8 cellular contexts compared by ENCODE assay signal in the genomic region with DNA sequence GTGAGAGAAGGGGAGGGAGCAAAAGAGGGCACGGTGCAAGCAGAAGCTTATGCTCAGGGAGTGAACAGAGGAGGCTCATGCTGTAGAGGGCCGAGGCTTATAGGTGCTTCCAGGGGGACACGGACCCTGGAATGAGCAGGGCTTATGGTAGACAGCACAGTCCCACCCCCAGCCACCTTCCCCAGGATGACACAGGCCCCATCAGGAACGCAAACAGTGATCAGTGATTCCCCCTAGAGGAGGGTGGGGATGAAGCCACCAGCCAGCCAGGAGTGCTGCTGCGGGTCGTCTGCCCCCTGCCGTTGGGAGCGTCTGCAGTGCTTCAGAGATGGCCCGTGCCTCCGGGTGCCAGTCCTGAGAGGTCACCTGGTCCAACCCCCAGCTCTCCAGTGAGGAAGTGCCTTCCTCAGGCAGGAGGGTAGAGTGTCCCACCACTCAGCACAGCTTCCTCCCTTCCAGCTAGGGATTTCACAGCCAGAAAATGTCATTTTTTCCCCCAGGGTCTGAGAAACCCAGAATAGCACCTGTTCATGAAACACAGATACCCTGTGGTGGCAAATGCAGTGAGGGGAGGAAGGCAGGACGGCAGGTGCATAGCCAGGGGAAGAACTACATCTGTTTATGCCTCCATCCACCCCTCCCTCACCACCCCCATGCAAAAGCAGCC.
DNase-seq lines count a peak whose midpoint lies in the region; ATAC-seq and FAIRE-seq lines count a peak whose summit lies in the region.

No MANE protein-coding gene starts in this region.

- no peak overlapping the region for H3K4me3 ChIP-seq in small intestine (ENCODE audit: low read depth in 1 of 2, low read length in 2 of 2)

- no peaks in the 10 kb centered on the region for H3K9me3 ChIP-seq in small intestine (ENCODE audit: control insufficient read depth, low read depth)

- no peak for FAIRE-seq in small intestine (lab: Jason Lieb, UNC)

- peaks cover 0 to 4% of the 10 kb centered on the region in 2 donors for H3K27me3 ChIP-seq in small intestine (ENCODE audit: control insufficient read depth in 2 of 2, insufficient read depth in 2 of 2, low read length in 2 of 2)

- no peaks in the 10 kb centered on the region for H3K4me1 ChIP-seq in small intestine (ENCODE audit: control insufficient read depth in 2 of 2, insufficient read depth in 1 of 2, low read depth in 1 of 2, low read length in 1 of 2)

- peak overlapping the region in 1 of 2 donors; percentile 42 for H3K27ac ChIP-seq in small intestine (ENCODE audit: low read depth in 1 of 2, low read length in 1 of 2)

- WGBS in small intestine, 3 donors, result 16 to 22% (median 19%) methylated on average over 11 of the region's 11 CpGs

- no peaks in the 10 kb centered on the region for H3K36me3 ChIP-seq in small intestine (ENCODE audit: control insufficient read depth in 2 of 2, insufficient read depth in 2 of 2, low read length in 2 of 2)

- intact Hi-C loops in left cardiac atrium (cut with DNase I), result no loop called here

- DNase-seq in SHP77 (lab: John Stamatoyannopoulos, UW) (peak; percentile 29 to 68), SHP77 treated with DMSO at 0.1 percent for 48 hours (lab: John Stamatoyannopoulos, UW) (no peak), LHCN-M2 (ENCODE audit: low read depth) (peak; percentile 33), RPMI8226 (peak; percentile 90), left cardiac atrium (peak; percentile 50), small intestine (peak; percentile 76), cerebellar nuclear complex (lab: John Stamatoyannopoulos, UW) (no peak)
- DNase-seq in activated effector memory CD4-positive, alpha-beta T cell treated with anti-CD3 and anti-CD28 coated beads, Interleukin-2, amount 50 U/mL, for 16 hours, result peak; percentile 71

- peak; percentile 73 to 76 for ATAC-seq in left cardiac atrium

Comparison
In these comparisons a context has a peak if more than half of its experiments do, and no peak if none do; other contexts are left out.
1. DNase-seq: peak in SHP77 (2 of 2), LHCN-M2 (single experiment), RPMI8226 (single experiment), activated effector memory CD4-positive, alpha-beta T cell treated with anti-CD3 and anti-CD28 coated beads, Interleukin-2, amount 50 U/mL, for 16 hours (single experiment), left cardiac atrium (single experiment) and small intestine (single experiment); none in SHP77 treated with DMSO at 0.1 percent for 48 hours (single experiment) and cerebellar nuclear complex (0 of 2).